In the genomic region with DNA sequence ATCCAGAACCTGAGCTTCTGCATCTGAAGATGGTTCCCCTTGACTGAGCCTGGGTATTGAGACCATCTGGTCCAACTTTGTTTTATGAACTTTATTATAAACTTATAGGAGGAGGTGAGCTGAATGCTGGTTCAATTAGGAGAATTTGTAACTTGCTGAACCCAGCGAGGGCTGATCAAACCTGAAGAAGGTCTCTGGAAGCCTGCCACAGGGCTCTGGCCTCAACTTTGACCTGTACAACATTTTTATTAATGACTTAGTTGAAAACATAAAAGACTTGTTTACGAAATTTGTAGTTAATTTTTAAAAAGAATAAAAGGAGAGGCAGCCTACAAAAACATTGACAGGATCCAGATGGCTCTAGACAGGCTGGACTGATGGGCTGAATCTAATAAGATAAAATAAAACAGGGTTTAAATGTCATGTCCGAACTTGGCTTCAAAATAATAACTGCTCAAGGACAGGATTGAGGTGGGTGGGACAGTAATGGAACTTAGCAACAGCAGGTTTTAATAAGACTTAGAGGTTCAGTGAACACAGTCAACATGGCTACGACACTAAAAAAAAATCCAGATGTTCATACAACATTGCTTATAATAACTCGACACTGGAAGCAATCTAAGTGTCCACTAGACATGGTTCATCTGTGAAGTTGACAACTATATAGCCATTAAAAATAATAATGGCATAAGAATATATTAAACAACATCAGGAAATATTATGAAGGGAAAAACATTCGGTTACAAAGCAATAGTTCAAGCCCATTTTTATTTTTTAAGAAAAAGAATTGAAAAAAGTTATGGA, we compare ENCODE assay signal across 9 cellular contexts. TPM values are rescaled to one million over a fixed set of nuclear protein-coding genes. Genes with fewer than 3 reads are reported as not detected.
"Had no signal": no experiment of that assay in that cellular context is flagged by ENCODE, and none has a peak within 500 bp of the region (broad histone marks: within the 10 kb centered on the region; RNA-seq: fewer than 3 reads in every experiment).

No MANE protein-coding gene starts in this region.

- DNase-seq: H9, HCEC 1CT, KG1 had no signal

- H3K4me3 ChIP-seq: GM23338 had no signal

- H2AFZ ChIP-seq: GM23338 had no signal

- FAIRE-seq: H1, H54, HTR-8/SVneo had no signal

- ATAC-seq: GM23338 had no signal

- H3K4me2 ChIP-seq: GM23338 had no signal

RNA-seq across cellular contexts. Expression of a gene that starts 53.3 kb away (rescaled TPM):
- total RNA-seq: HT-29 had no signal
- polyA plus RNA-seq: GM23338, IgD-negative memory B cell had no signal

RNA-seq across cellular contexts. Expression of a gene that starts 58.0 kb away (rescaled TPM):
- total RNA-seq: H9 had no signal
- polyA plus RNA-seq: GM23338, IgD-negative memory B cell had no signal
